In genomic region chr11:119896387-119897045, GRCh38 we compare ENCODE assay signal across 23 cellular contexts.
DNase-seq lines count a peak whose midpoint lies in the region; ATAC-seq and TF ChIP-seq lines count a peak whose summit lies in the region.
"Had no signal": no experiment of that assay in that cellular context is flagged by ENCODE, and none has a peak within 500 bp of the region (broad histone marks: within the 10 kb centered on the region; RNA-seq: fewer than 3 reads in every experiment).

No MANE protein-coding gene starts in this region.

- H3K4me3 ChIP-seq in HEK293 (ENCODE audit: low read depth, low read length) (no peak overlapping the region), thyroid gland (replicated peaks in 1 of 3) (no peak overlapping the region)
- H3K4me3 ChIP-seq: K562 had no signal

- H3K27me3 ChIP-seq in thyroid gland, result no peaks in the 10 kb centered on the region
- H3K27me3 ChIP-seq: BE2C had no signal

- intact Hi-C loops in thyroid gland (cut with DNase I), result no loop called here

- WGBS in thyroid gland, 2 donors, result 78% methylated on average over 8 of the region's 8 CpGs

- no peak for TF ChIP-seq CTCF in HEK293 (tag by site-specific recombination; IDR thresholded peaks at IDR 0.05)
- no peak for TF ChIP-seq CTCF in thyroid gland (IDR thresholded peaks at IDR 0.05)

- H3K36me3 ChIP-seq in HEK293 (ENCODE audit: control insufficient read depth in 2 of 2, insufficient read depth in 1 of 2, low read length in 2 of 2), result no peaks in the 10 kb centered on the region
- H3K36me3 ChIP-seq in thyroid gland, result no peaks in the 10 kb centered on the region
- H3K36me3 ChIP-seq: BE2C had no signal

- H3K27ac Mint-ChIP-seq in activated naive CD8-positive, alpha-beta T cell treated with anti-CD3 and anti-CD28 coated beads, Interleukin-2, amount 10 ng/mL, durations not matched to agents 7 days and 5 days, result peak overlapping the region; percentile 59
- H3K27ac Mint-ChIP-seq in activated naive CD8-positive, alpha-beta T cell treated with anti-CD3 and anti-CD28 coated beads, Interleukin-2, amount 50 U/mL, for 24 hours, result no peak overlapping the region
- H3K27ac Mint-ChIP-seq in immature natural killer cell, result peak overlapping the region in 3 of 6 donors; percentile 2 to 36 (median 21)
- H3K27ac Mint-ChIP-seq: CD4-positive, alpha-beta T cell had no signal

- DNase-seq in activated naive CD8-positive, alpha-beta T cell treated with anti-CD3 and anti-CD28 coated beads, Interleukin-2, amount 10 ng/mL, durations not matched to agents 7 days and 5 days, result no peak
- DNase-seq in activated naive CD8-positive, alpha-beta T cell treated with anti-CD3 and anti-CD28 coated beads, Interleukin-2, amount 50 U/mL, for 24 hours, result no peak
- peak; percentile 25 to 32 (median 30) for DNase-seq in immature natural killer cell
- DNase-seq in thyroid gland, result no peak
- no peak for DNase-seq in NCI-H345 (lab: John Stamatoyannopoulos, UW)
- DNase-seq in GM03348 (ENCODE audit: low spot score), result no peak
- DNase-seq: BE2C; CD4-positive, alpha-beta T cell; COR-L47; DMS 273 treated with DMSO at 0.1 percent for 48 hours; DMS79 treated with DMSO at 0.1 percent for 48 hours; NCI-H1694; NCI-H2081; NCI-H2171; NCI-H526; SIG-M5; T-helper 1 cell had no signal

- peak overlapping the region; percentile 14 for H3K4me3 Mint-ChIP-seq in activated naive CD8-positive, alpha-beta T cell treated with anti-CD3 and anti-CD28 coated beads, Interleukin-2, amount 10 ng/mL, durations not matched to agents 7 days and 5 days
- H3K4me3 Mint-ChIP-seq in activated naive CD8-positive, alpha-beta T cell treated with anti-CD3 and anti-CD28 coated beads, Interleukin-2, amount 50 U/mL, for 24 hours, result no peak overlapping the region
- peak overlapping the region; percentile 19 to 73 (median 58) for H3K4me3 Mint-ChIP-seq in immature natural killer cell
- H3K4me3 Mint-ChIP-seq: CD4-positive, alpha-beta T cell had no signal

- POLR2A ChIA-PET in activated naive CD8-positive, alpha-beta T cell treated with anti-CD3 and anti-CD28 coated beads, Interleukin-2, amount 10 ng/mL, durations not matched to agents 7 days and 5 days (lab: Charles Lee), result no interaction called here
- POLR2A ChIA-PET in HEK293 (lab: Yijun Ruan, JAX), result no interaction called here

- H3K36me3 Mint-ChIP-seq in activated naive CD8-positive, alpha-beta T cell treated with anti-CD3 and anti-CD28 coated beads, Interleukin-2, amount 10 ng/mL, durations not matched to agents 7 days and 5 days, result no peaks in the 10 kb centered on the region
- H3K36me3 Mint-ChIP-seq in activated naive CD8-positive, alpha-beta T cell treated with anti-CD3 and anti-CD28 coated beads, Interleukin-2, amount 50 U/mL, for 24 hours (ENCODE audit: low read depth), result no peaks in the 10 kb centered on the region
- H3K36me3 Mint-ChIP-seq in immature natural killer cell, result peaks cover 0 to 4% (median 0%) of the 10 kb centered on the region in 3 donors

- no peaks in the 10 kb centered on the region for H3K9me3 ChIP-seq in HEK293 (ENCODE audit: control insufficient read depth, insufficient read depth, low read depth, low read length)
- no peaks in the 10 kb centered on the region for H3K9me3 ChIP-seq in thyroid gland
- H3K9me3 ChIP-seq: BE2C had no signal

- no peaks in the 10 kb centered on the region for H3K9me3 Mint-ChIP-seq in activated naive CD8-positive, alpha-beta T cell treated with anti-CD3 and anti-CD28 coated beads, Interleukin-2, amount 10 ng/mL, durations not matched to agents 7 days and 5 days
- H3K9me3 Mint-ChIP-seq in activated naive CD8-positive, alpha-beta T cell treated with anti-CD3 and anti-CD28 coated beads, Interleukin-2, amount 50 U/mL, for 24 hours, result no peaks in the 10 kb centered on the region
- no peaks in the 10 kb centered on the region for H3K9me3 Mint-ChIP-seq in immature natural killer cell
- H3K9me3 Mint-ChIP-seq: CD4-positive, alpha-beta T cell had no signal

- H3K4me1 ChIP-seq in HEK293 (ENCODE audit: control insufficient read depth, insufficient read depth, low read length) (no peaks in the 10 kb centered on the region), thyroid gland (peaks cover 0 to 15% of the 10 kb centered on the region in 2 donors)

- ATAC-seq in activated naive CD8-positive, alpha-beta T cell treated with anti-CD3 and anti-CD28 coated beads, Interleukin-2, amount 10 ng/mL, durations not matched to agents 7 days and 5 days (ENCODE audit: low read depth), result no peak
- no peak for ATAC-seq in activated naive CD8-positive, alpha-beta T cell treated with anti-CD3 and anti-CD28 coated beads, Interleukin-2, amount 50 U/mL, for 24 hours
- no peak for ATAC-seq in HG03571 (IDR thresholded peaks at IDR 0.05; ENCODE audit: unreplicated experiment)
- ATAC-seq: HepG2, K562, Panc1 had no signal

- no peak for TF ChIP-seq POLR2A in thyroid gland (IDR thresholded peaks at IDR 0.05)

- CTCF ChIA-PET in HEK293 (lab: Yijun Ruan, JAX), result no interaction called here

- peaks cover 15% of the 10 kb centered on the region for H3K4me1 Mint-ChIP-seq in activated naive CD8-positive, alpha-beta T cell treated with anti-CD3 and anti-CD28 coated beads, Interleukin-2, amount 10 ng/mL, durations not matched to agents 7 days and 5 days
- peaks cover 6% of the 10 kb centered on the region for H3K4me1 Mint-ChIP-seq in activated naive CD8-positive, alpha-beta T cell treated with anti-CD3 and anti-CD28 coated beads, Interleukin-2, amount 50 U/mL, for 24 hours
- peaks cover 25 to 28% of the 10 kb centered on the region in 2 donors for H3K4me1 Mint-ChIP-seq in immature natural killer cell

- H3K27me3 Mint-ChIP-seq in activated naive CD8-positive, alpha-beta T cell treated with anti-CD3 and anti-CD28 coated beads, Interleukin-2, amount 10 ng/mL, durations not matched to agents 7 days and 5 days, result peaks cover 23% of the 10 kb centered on the region
- no peaks in the 10 kb centered on the region for H3K27me3 Mint-ChIP-seq in activated naive CD8-positive, alpha-beta T cell treated with anti-CD3 and anti-CD28 coated beads, Interleukin-2, amount 50 U/mL, for 24 hours
- peaks cover 1 to 6% (median 5%) of the 10 kb centered on the region in 3 donors for H3K27me3 Mint-ChIP-seq in immature natural killer cell (ENCODE audit: low read depth in 3 of 3)

- H3K27ac ChIP-seq in HEK293 (ENCODE audit: extremely low read depth, low read depth, low read length), result no peak overlapping the region
- no peak overlapping the region for H3K27ac ChIP-seq in thyroid gland
- H3K27ac ChIP-seq: HL-60 had no signal

TF ChIP-seq in HEK293, 187 proteins besides CTCF, POLR2A, EP300 and RAD21:
- TF ChIP-seq ZNF18 (tag by site-specific recombination; IDR thresholded peaks at IDR 0.05) (no peak), KLF17 (tag by site-specific recombination; IDR thresholded peaks at IDR 0.05) (no peak), ZFP3 (tag by site-specific recombination; IDR thresholded peaks at IDR 0.05; ENCODE audit: low read depth) (peak; percentile 75), SP3 (tag by site-specific recombination; IDR thresholded peaks at IDR 0.05) (no peak)

Comparison
In these comparisons a context has a peak if more than half of its experiments do, and no peak if none do; other contexts are left out.
1. DNase-seq: peak in immature natural killer cell (3 of 3); none in activated naive CD8-positive, alpha-beta T cell treated with anti-CD3 and anti-CD28 coated beads, Interleukin-2, amount 10 ng/mL, durations not matched to agents 7 days and 5 days (single experiment), activated naive CD8-positive, alpha-beta T cell treated with anti-CD3 and anti-CD28 coated beads, Interleukin-2, amount 50 U/mL, for 24 hours (single experiment), thyroid gland (0 of 2), NCI-H345 (single experiment) and GM03348 (single experiment).